27 cellular contexts compared by ENCODE assay signal in the genomic region with DNA sequence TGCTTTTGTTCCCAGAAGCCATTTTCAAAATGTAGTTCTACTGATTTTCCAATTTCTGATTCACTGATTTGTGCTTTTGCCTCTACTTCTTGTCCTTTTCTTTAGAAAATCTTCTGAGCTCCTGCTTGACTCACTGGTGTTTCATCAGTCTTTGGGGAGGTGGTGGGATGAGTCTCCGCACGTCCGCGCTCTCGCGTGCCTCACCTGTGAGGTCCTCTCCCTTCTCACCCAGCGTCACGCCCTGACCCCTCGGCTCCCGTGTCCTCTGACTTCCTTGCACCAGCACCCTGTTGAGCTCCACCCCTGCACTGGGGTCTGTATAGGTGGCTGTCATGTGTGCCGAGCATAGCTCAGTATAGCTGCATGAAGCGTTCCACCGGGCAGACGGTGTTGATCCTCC.
"Had no signal": no experiment of that assay in that cellular context is flagged by ENCODE, and none has a peak within 500 bp of the region (broad histone marks: within the 10 kb centered on the region; RNA-seq: fewer than 3 reads in every experiment).

No MANE protein-coding gene starts in this region.

- H3K4me3 ChIP-seq: colonic mucosa, esophagus muscularis mucosa, lower lobe of right lung, thoracic aorta, tibial nerve had no signal

- H3K9me3 Mint-ChIP-seq: central memory CD8-positive, alpha-beta T cell; dendritic cell treated with granulocyte-macrophage colony-stimulating factor and Interleukin-4, amounts not matched to agents 40 ng/mL and 50 ng/mL, for 4 days; immature natural killer cell; natural killer cell; stimulated activated naive B cell treated with anti-CD40 and anti-IgM and Interleukin-4, amounts not matched to agents 10 μg/mL and 1 μg/mL and 100 μg/mL, for 72 hours; stimulated activated naive CD8-positive, alpha-beta T cell treated with anti-CD3 and anti-CD28 coated beads, Interleukin-15, Interleukin-2, amounts not matched to agents 100 ng/mL and 50 ng/mL, for 24 hours had no signal

- ATAC-seq: sciatic nerve; stimulated activated naive B cell treated with anti-CD40 and anti-IgM and Interleukin-4, amounts not matched to agents 10 μg/mL and 1 μg/mL and 100 μg/mL, for 72 hours had no signal

- H3K4me3 Mint-ChIP-seq: central memory CD8-positive, alpha-beta T cell; dendritic cell treated with granulocyte-macrophage colony-stimulating factor and Interleukin-4, amounts not matched to agents 40 ng/mL and 50 ng/mL, for 4 days; endodermal cell; immature natural killer cell; natural killer cell; stimulated activated naive B cell treated with anti-CD40 and anti-IgM and Interleukin-4, amounts not matched to agents 10 μg/mL and 1 μg/mL and 100 μg/mL, for 72 hours; stimulated activated naive CD8-positive, alpha-beta T cell treated with anti-CD3 and anti-CD28 coated beads, Interleukin-15, Interleukin-2, amounts not matched to agents 100 ng/mL and 50 ng/mL, for 24 hours had no signal

- H3K4me1 Mint-ChIP-seq: central memory CD8-positive, alpha-beta T cell; immature natural killer cell; natural killer cell had no signal

- DNase-seq: colonic mucosa; effector CD8-positive, alpha-beta T cell; endodermal cell; foreskin melanocyte; glutamatergic neuron; heart right ventricle; hypothalamus; immature natural killer cell; islet precursor cell; kidney glomerular epithelial cell; left ventricle myocardium superior; lower lobe of right lung; natural killer cell; stimulated activated CD4-positive, alpha-beta T cell treated with anti-CD3 and anti-CD28 coated beads, Interleukin-2, amount 100 ng/mL, for 24 hours; stimulated activated CD4-positive, alpha-beta T cell treated with anti-CD3 and anti-CD28 coated beads, Interleukin-4, amount 100 ng/mL, for 24 hours; stimulated activated naive B cell treated with anti-CD40 and anti-IgM and Interleukin-4, amounts not matched to agents 10 μg/mL and 1 μg/mL and 100 μg/mL, for 72 hours had no signal

- H3K36me3 ChIP-seq: colonic mucosa, esophagus muscularis mucosa, heart right ventricle, lower lobe of right lung, neutrophil, thoracic aorta, tibial nerve had no signal

- H3K9ac ChIP-seq: parathyroid adenoma had no signal

- H3K79me2 ChIP-seq: parathyroid adenoma had no signal

- H3K27me3 Mint-ChIP-seq: dendritic cell treated with granulocyte-macrophage colony-stimulating factor and Interleukin-4, amounts not matched to agents 40 ng/mL and 50 ng/mL, for 4 days; progenitor cell of endocrine pancreas had no signal

- H3K4me1 ChIP-seq: colonic mucosa, esophagus muscularis mucosa, lower lobe of right lung, parathyroid adenoma, tibial nerve had no signal

- H3K36me3 Mint-ChIP-seq: immature natural killer cell, natural killer cell had no signal

- H3K27me3 ChIP-seq: colonic mucosa had no signal

- H3K9me3 ChIP-seq: colonic mucosa, esophagus muscularis mucosa, heart right ventricle, lower lobe of right lung, neutrophil, thoracic aorta, tibial nerve had no signal

- H3K27ac ChIP-seq: colonic mucosa, epithelial cell of prostate, esophagus muscularis mucosa, heart right ventricle, lower lobe of right lung, neutrophil, parathyroid adenoma, thoracic aorta, tibial nerve had no signal
